In genomic region chr7:47787249-47788069, GRCh38 we compare ENCODE assay signal across 14 cellular contexts.
DNase-seq lines count a peak whose midpoint lies in the region; TF ChIP-seq lines count a peak whose summit lies in the region.
"Had no signal": no experiment of that assay in that cellular context is flagged by ENCODE, and none has a peak within 500 bp of the region (broad histone marks: within the 10 kb centered on the region; RNA-seq: fewer than 3 reads in every experiment).

No MANE protein-coding gene starts in this region.

- H3K4me3 Mint-ChIP-seq in brain: no peak overlapping the region
- H3K4me3 Mint-ChIP-seq in activated naive CD8-positive, alpha-beta T cell treated with anti-CD3 and anti-CD28 coated beads for 36 hours: no peak overlapping the region

- no peak overlapping the region for H2BK120ac ChIP-seq in mesendoderm (ENCODE audit: low read depth, low read length)

- TF ChIP-seq CTCF in brain (conservative IDR thresholded peaks at IDR 0.05): no peak

- peaks cover 46% of the 10 kb centered on the region for H3K4me1 Mint-ChIP-seq in brain
- no peaks in the 10 kb centered on the region for H3K4me1 Mint-ChIP-seq in activated naive CD8-positive, alpha-beta T cell treated with anti-CD3 and anti-CD28 coated beads for 36 hours

- H3K9me3 Mint-ChIP-seq in brain: no peaks in the 10 kb centered on the region
- H3K9me3 Mint-ChIP-seq in activated naive CD8-positive, alpha-beta T cell treated with anti-CD3 and anti-CD28 coated beads for 36 hours: no peaks in the 10 kb centered on the region

- H3K18ac ChIP-seq in mesendoderm (ENCODE audit: low read length): no peak overlapping the region

- H3K56ac ChIP-seq in mesendoderm (ENCODE audit: low read length): no peak overlapping the region

- H3K79me1 ChIP-seq in mesendoderm (ENCODE audit: low read length): no peaks in the 10 kb centered on the region

- H3K4me1 ChIP-seq in mesendoderm (ENCODE audit: control insufficient read depth, low read depth, low read length) (no peaks in the 10 kb centered on the region), subcutaneous abdominal adipose tissue (ENCODE audit: control insufficient read depth in 5 of 5, insufficient read depth in 5 of 5, low read length in 5 of 5) (peaks cover 2 to 10% (median 8%) of the 10 kb centered on the region in 5 donors)
- H3K4me1 ChIP-seq: BLaER1, parathyroid adenoma had no signal

- no CpG with 5 or more reads among the region's 9 CpGs for WGBS in mesendoderm (ENCODE audit: extremely low coverage, insufficient coverage, low lambda C conversion rate)

- H2BK5ac ChIP-seq in mesendoderm (ENCODE audit: low read length): no peak overlapping the region

- no peaks in the 10 kb centered on the region for H3K36me3 Mint-ChIP-seq in brain
- H3K36me3 Mint-ChIP-seq in activated naive CD8-positive, alpha-beta T cell treated with anti-CD3 and anti-CD28 coated beads for 36 hours: no peaks in the 10 kb centered on the region

- H3K36me3 ChIP-seq in mesendoderm (ENCODE audit: control insufficient read depth, insufficient read depth, low read length): no peaks in the 10 kb centered on the region
- peaks cover 0 to 2% (median 0%) of the 10 kb centered on the region in 5 donors for H3K36me3 ChIP-seq in subcutaneous abdominal adipose tissue (ENCODE audit: control insufficient read depth in 5 of 5, insufficient read depth in 5 of 5, low read length in 5 of 5)
- H3K36me3 ChIP-seq: BLaER1 had no signal

- H3K4me3 ChIP-seq in mesendoderm (ENCODE audit: low read length) (no peak overlapping the region), subcutaneous abdominal adipose tissue (ENCODE audit: low read depth in 1 of 5, low read length in 5 of 5) (no peak overlapping the region)
- H3K4me3 ChIP-seq: BLaER1 had no signal

- peak; percentile 63 for DNase-seq in M059J (ENCODE audit: low read depth)
- no peak for DNase-seq in mesendoderm
- DNase-seq in activated T-cell treated with anti-CD3 and anti-CD28 coated beads, Interleukin-2, amount 50 U/mL, for 48 hours: no peak
- DNase-seq in GOT3 (lab: John Stamatoyannopoulos, UW): no peak
- DNase-seq in NCI-H510A (lab: John Stamatoyannopoulos, UW): no peak
- DNase-seq in activated naive CD8-positive, alpha-beta T cell treated with anti-CD3 and anti-CD28 coated beads for 36 hours: no peak
- DNase-seq: Karpas-422; NCI-H2081 treated with DMSO at 0.1 percent for 48 hours; stimulated activated CD4-positive, alpha-beta T cell treated with anti-CD3 and anti-CD28 coated beads, Interleukin-2, amount 100 ng/mL, for 48 hours had no signal

- H3K27me3 ChIP-seq in mesendoderm (ENCODE audit: insufficient read depth, low read length, poor library complexity): no peaks in the 10 kb centered on the region
- H3K27me3 ChIP-seq in subcutaneous abdominal adipose tissue (ENCODE audit: control insufficient read depth in 5 of 5, insufficient read depth in 4 of 5, low read length in 5 of 5): no peaks in the 10 kb centered on the region
- H3K27me3 ChIP-seq: BLaER1 had no signal

- H3K4me2 ChIP-seq in mesendoderm (ENCODE audit: low read length): no peak overlapping the region
- H3K4me2 ChIP-seq: BLaER1 had no signal

- H3K27ac ChIP-seq in mesendoderm (ENCODE audit: low read depth, low read length): peak overlapping the region; percentile 37
- H3K27ac ChIP-seq in subcutaneous abdominal adipose tissue (ENCODE audit: low read depth, low read length): peak overlapping the region; percentile 65
- H3K27ac ChIP-seq: BLaER1, parathyroid adenoma, VCaP had no signal

- H2BK15ac ChIP-seq in mesendoderm (replicated peaks; ENCODE audit: low read depth): peak overlapping the region; percentile 2

- H3K9me3 ChIP-seq in subcutaneous abdominal adipose tissue (ENCODE audit: control insufficient read depth in 5 of 5, low read length in 5 of 5): no peaks in the 10 kb centered on the region
- H3K9me3 ChIP-seq: BLaER1 had no signal

- H2AK5ac ChIP-seq in mesendoderm (ENCODE audit: low read length): no peak overlapping the region

- peak overlapping the region in 4 of 5 experiments; percentile 33 to 96 (median 84) for H3K27ac Mint-ChIP-seq in brain
- H3K27ac Mint-ChIP-seq in activated naive CD8-positive, alpha-beta T cell treated with anti-CD3 and anti-CD28 coated beads for 36 hours: no peak overlapping the region

- no peaks in the 10 kb centered on the region for H3K27me3 Mint-ChIP-seq in brain
- no peaks in the 10 kb centered on the region for H3K27me3 Mint-ChIP-seq in activated naive CD8-positive, alpha-beta T cell treated with anti-CD3 and anti-CD28 coated beads for 36 hours

- no peak overlapping the region for H3K4ac ChIP-seq in mesendoderm (ENCODE audit: low read depth, low read length)

- peak overlapping the region; percentile 39 for H4K8ac ChIP-seq in mesendoderm (ENCODE audit: low read depth, low read length)

- H3K23ac ChIP-seq in mesendoderm (ENCODE audit: low read length): no peak overlapping the region

- H3K9ac ChIP-seq in mesendoderm (ENCODE audit: low read length): no peak overlapping the region
- no peak overlapping the region for H3K9ac ChIP-seq in subcutaneous abdominal adipose tissue (ENCODE audit: low read length in 5 of 5)
- H3K9ac ChIP-seq: BLaER1, parathyroid adenoma had no signal

- no peak overlapping the region for H4K5ac ChIP-seq in mesendoderm (ENCODE audit: low read length)

- H3K79me2 ChIP-seq in mesendoderm (ENCODE audit: control insufficient read depth, insufficient read depth, low read length): no peaks in the 10 kb centered on the region
- H3K79me2 ChIP-seq: parathyroid adenoma had no signal
